9 cellular contexts compared by ENCODE assay signal in the genomic region with DNA sequence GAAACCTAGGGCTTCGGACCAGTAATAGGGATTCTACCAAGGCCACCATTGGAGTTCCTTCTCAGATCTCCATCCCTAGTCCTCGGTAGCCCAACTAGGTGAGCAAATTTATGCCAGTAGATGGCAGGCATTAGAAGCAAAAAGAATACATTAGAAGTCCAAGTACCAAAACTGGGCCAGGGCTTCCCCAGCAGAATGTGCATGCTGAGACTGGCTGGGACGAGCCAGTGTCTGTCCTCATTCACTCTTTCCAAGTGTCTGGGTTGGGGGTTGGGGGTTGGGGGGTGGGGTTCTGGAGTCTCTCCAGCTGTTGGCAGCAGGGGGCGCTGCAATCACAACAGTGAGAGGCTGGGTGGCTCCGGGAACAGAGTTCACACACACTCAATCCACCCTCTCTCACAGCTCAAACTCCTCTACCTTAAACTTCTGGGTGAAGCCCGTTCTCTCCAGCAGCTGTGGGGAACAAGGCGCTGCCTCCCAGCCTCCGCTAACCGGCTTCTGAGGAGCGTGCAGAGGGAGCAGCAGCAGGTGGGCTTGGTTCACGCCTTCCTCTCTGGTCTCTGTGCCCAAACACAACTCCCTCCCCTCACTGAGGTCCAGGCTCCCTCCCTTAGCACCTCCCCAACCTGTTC. TPM values are rescaled to one million over a fixed set of nuclear protein-coding genes. Genes with fewer than 3 reads are reported as not detected.
DNase-seq lines count a peak whose midpoint lies in the region; ATAC-seq and TF ChIP-seq lines count a peak whose summit lies in the region.
"Had no signal": no experiment of that assay in that cellular context is flagged by ENCODE, and none has a peak within 500 bp of the region (broad histone marks: within the 10 kb centered on the region; RNA-seq: fewer than 3 reads in every experiment).

No MANE protein-coding gene starts in this region.

- H3K9me2 ChIP-seq in PC-3 (replicated peaks; ENCODE audit: low read length), result no peaks in the 10 kb centered on the region

- H2AFZ ChIP-seq in PC-3 (ENCODE audit: low read length), result peak overlapping the region; percentile 81

- peaks cover 6% of the 10 kb centered on the region for H3K4me1 ChIP-seq in PC-3 (ENCODE audit: insufficient read depth, low read length)

- H3K79me2 ChIP-seq in PC-3 (ENCODE audit: low read length), result no peaks in the 10 kb centered on the region

- ATAC-seq in PC-3, result peak; percentile 90
- peak; percentile 60 for ATAC-seq in left ventricle myocardium superior
- ATAC-seq in HG03097 (IDR thresholded peaks at IDR 0.05; ENCODE audit: low FRiP score, unreplicated experiment), result no peak

- H3K27me3 ChIP-seq in H7 (ENCODE audit: control insufficient read depth, insufficient read depth, low read length) (no peaks in the 10 kb centered on the region; the same call in 1 of the 2 replicates), PC-3 (ENCODE audit: low read length) (no peaks in the 10 kb centered on the region)

- BruUV-seq in PC-3 (replicated peaks; lab: Mats Ljungman, UMichigan), result no TSS peak

- CTCF ChIA-PET in PC-3 (lab: Charles Lee), result interaction anchor here (0.7 to 1.6 kb wide), 8 partner anchors 72 to 312 kb away, joined by 3 to 8 read pairs (median 4); partner anchors contain the start of gene PPP2R1B

- intact Hi-C loops in PC-3 (cut with micrococcal nuclease), result loop anchor here (1.0 kb wide), 5 partner anchors 74 to 387 kb away; no protein-coding TSS in a partner anchor
- intact Hi-C loops in left ventricle myocardium superior (cut with micrococcal nuclease), result no loop called here

- H3K9me3 ChIP-seq in PC-3 (ENCODE audit: low read length), result no peaks in the 10 kb centered on the region

- no peaks in the 10 kb centered on the region for H3F3A ChIP-seq in PC-3 (ENCODE audit: low read length, unreplicated experiment)

- POLR2A ChIA-PET in PC-3 (lab: Charles Lee; ENCODE audit: unreplicated experiment), result no interaction called here

- H3K36me3 ChIP-seq in H7 (replicated peaks; ENCODE audit: control insufficient read depth, insufficient read depth, low read length) (no peaks in the 10 kb centered on the region), PC-3 (ENCODE audit: low read depth, low read length) (no peaks in the 10 kb centered on the region)

- no peak overlapping the region for H3K27ac ChIP-seq in PC-3 (ENCODE audit: low read length)

- TF ChIP-seq CTCF in AG09319 (IDR thresholded peaks at IDR 0.05; ENCODE audit: low read depth, low read length), result peak; percentile 40
- TF ChIP-seq CTCF in PC-3 (conservative IDR thresholded peaks at IDR 0.05; ENCODE audit: low read depth, low read length), result peak; percentile 57

- no peak overlapping the region for H3K9ac ChIP-seq in PC-3 (ENCODE audit: low read length)

- H3K4me3 ChIP-seq in H7 (ENCODE audit: insufficient read depth, low read depth, low read length), result peak overlapping the region; percentile 38; the same call in 1 of the 2 replicates
- H3K4me3 ChIP-seq in PC-3 (ENCODE audit: low read length), result no peak overlapping the region

- DNase-seq in AG09319 (ENCODE audit: extremely low read depth, low read depth) (peak; percentile 22), H7 (peak; percentile 91), PC-3 (peak; percentile 80), left ventricle myocardium superior (peak; percentile 47), NCI-H187 (lab: John Stamatoyannopoulos, UW) (no peak)
- peak; percentile 51 for DNase-seq in activated naive CD4-positive, alpha-beta T cell treated with anti-CD3 and anti-CD28 coated beads, Interleukin-2, amount 50 U/mL, for 16 hours
- peak; percentile 78 for DNase-seq in stimulated activated CD4-positive, alpha-beta T cell treated with anti-CD3 and anti-CD28 coated beads, Interleukin-15, amount 100 ng/mL, for 24 hours
- DNase-seq: naive B cell had no signal

- no peaks in the 10 kb centered on the region for H4K20me1 ChIP-seq in PC-3 (ENCODE audit: low read length)

- H3K4me2 ChIP-seq in PC-3 (ENCODE audit: low read length), result no peak overlapping the region

RNA-seq across cellular contexts. Expression of gene BTG4, which starts 57.5 kb away (rescaled TPM):
- not detected in 2 replicates for total RNA-seq in H7 (2014; rRNA removed; shearing (Covaris generic))
- total RNA-seq in PC-3 (2014; rRNA removed), result not detected in 2 replicates
- total RNA-seq in left ventricle myocardium superior, result not detected

RNA-seq across cellular contexts. Expression of gene HOATZ, which starts 59.9 kb away (rescaled TPM):
- not detected in 2 replicates for total RNA-seq in H7 (2014; rRNA removed; shearing (Covaris generic))
- total RNA-seq in PC-3 (2014; rRNA removed) (not detected in 2 replicates), left ventricle myocardium superior (not detected)

Comparison
In these comparisons a context has a peak if more than half of its experiments do, and no peak if none do; other contexts are left out.
1. DNase-seq: peak in AG09319 (single experiment), H7 (single experiment), PC-3 (single experiment), activated naive CD4-positive, alpha-beta T cell treated with anti-CD3 and anti-CD28 coated beads, Interleukin-2, amount 50 U/mL, for 16 hours (single experiment), left ventricle myocardium superior (single experiment) and stimulated activated CD4-positive, alpha-beta T cell treated with anti-CD3 and anti-CD28 coated beads, Interleukin-15, amount 100 ng/mL, for 24 hours (single experiment); none in NCI-H187 (0 of 2).